21 cellular contexts compared by ENCODE assay signal in genomic region chr6:76708641-76709331, GRCh38.
"Had no signal": no experiment of that assay in that cellular context is flagged by ENCODE, and none has a peak within 500 bp of the region (broad histone marks: within the 10 kb centered on the region; RNA-seq: fewer than 3 reads in every experiment).

No MANE protein-coding gene starts in this region.

- H3K27me3 ChIP-seq: dorsolateral prefrontal cortex, esophagus squamous epithelium, gastroesophageal sphincter, neutrophil, ovary, right atrium auricular region, spleen, thyroid gland had no signal

- H3K9me3 ChIP-seq: esophagus squamous epithelium, gastroesophageal sphincter, neutrophil, ovary, psoas muscle, right atrium auricular region, spleen, thyroid gland had no signal

- DNase-seq: activated CD8-positive, alpha-beta memory T cell treated with anti-CD3 and anti-CD28 coated beads for 24 hours; activated CD8-positive, alpha-beta memory T cell treated with anti-CD3 and anti-CD28 coated beads, Interleukin-2, amount 50 U/mL, for 4 hours; activated T-cell treated with anti-CD3 and anti-CD28 coated beads, Interleukin-2, amount 50 U/mL, for 24 hours; aorta; dorsolateral prefrontal cortex; effector memory CD8-positive, alpha-beta T cell; esophagus squamous epithelium; head of caudate nucleus; hypothalamus; left colon; ovary; psoas muscle; spleen; stimulated activated CD4-positive, alpha-beta T cell treated with anti-CD3 and anti-CD28 coated beads, Interleukin-4, amount 100 ng/mL, for 1 hour; stimulated activated naive CD8-positive, alpha-beta T cell treated with anti-CD3 and anti-CD28 coated beads, Interleukin-15, Interleukin-2, amounts not matched to agents 100 U/mL and 50 U/mL, for 24 hours; thyroid gland had no signal

- H3K27ac ChIP-seq: dorsolateral prefrontal cortex, esophagus squamous epithelium, gastroesophageal sphincter, neutrophil, ovary, psoas muscle, right atrium auricular region, spleen, thyroid gland had no signal

- H3K4me1 ChIP-seq: esophagus squamous epithelium, gastroesophageal sphincter, psoas muscle, spleen, thyroid gland had no signal

- H3K4me3 ChIP-seq: dorsolateral prefrontal cortex, esophagus squamous epithelium, gastroesophageal sphincter, ovary, psoas muscle, right atrium auricular region, spleen, thyroid gland had no signal

- H3K36me3 ChIP-seq: esophagus squamous epithelium, gastroesophageal sphincter, neutrophil, ovary, right atrium auricular region, spleen, thyroid gland had no signal

- FAIRE-seq: islet of Langerhans, TTC549 had no signal
